Comparison of ENCODE assay signal across 8 cellular contexts in genomic region chr21:33403128-33403785, GRCh38. TPM values are rescaled to one million over a fixed set of nuclear protein-coding genes. Genes with fewer than 3 reads are reported as not detected.
A peak's percentile ranks its signal among the peaks of the same experiment; 100 is the strongest.
DNase-seq lines count a peak whose midpoint lies in the region; ATAC-seq and TF ChIP-seq lines count a peak whose summit lies in the region.

Gene IFNGR2, plus strand, starts transcription at chr21:33403413. Its CDS starts 131 bp downstream, at chr21:33403544.

- no peaks in the 10 kb centered on the region for H3K4me1 ChIP-seq in endodermal cell (ENCODE audit: control insufficient read depth, insufficient read depth, low read length)

- H3K4me3 Mint-ChIP-seq in endodermal cell = peak within 1 kb of the TSS; percentile 78

- WGBS in endodermal cell (ENCODE audit: insufficient coverage in 1 of 2, insufficient read length in 1 of 2), 2 experiments = 0% methylated on average over 89 of the region's 89 CpGs; no CpG with 5 or more reads in 1 of the 2 experiments

- no peaks in the 10 kb centered on the region for H3K27me3 ChIP-seq in endodermal cell (ENCODE audit: control insufficient read depth, insufficient read depth, low read length, poor library complexity, severe bottlenecking)

- peak within 1 kb of the TSS; percentile 93 for H3K4me3 ChIP-seq in endodermal cell (ENCODE audit: low read length)

- H3K36me3 Mint-ChIP-seq in endodermal cell (ENCODE audit: low read depth) = peaks cover 11% of the 10 kb centered on the region

- H3K27ac ChIP-seq in endodermal cell (ENCODE audit: low read depth, low read length) = peak within 1 kb of the TSS; percentile 47

- H3K4me1 Mint-ChIP-seq in endodermal cell = peaks cover 19% of the 10 kb centered on the region

- no peak for ATAC-seq in GM21526 (IDR thresholded peaks at IDR 0.05; ENCODE audit: low FRiP score, unreplicated experiment)

- peak; percentile 62 for DNase-seq in NCI-H2227 (lab: John Stamatoyannopoulos, UW; ENCODE audit: unreplicated experiment)
- no peak for DNase-seq in NCI-H2227 treated with DMSO at 0.1 percent for 48 hours (lab: John Stamatoyannopoulos, UW)
- DNase-seq in HuH-7.5 (ENCODE audit: low spot score) = peak; percentile 33
- DNase-seq in activated CD4-positive, alpha-beta T cell treated with anti-CD3 and anti-CD28 coated beads, Interleukin-2, amount 50 U/mL, for 1 hour = peak; percentile 46
- peak; percentile 74 for DNase-seq in endodermal cell
- DNase-seq in mesenteric fat pad (ENCODE audit: low spot score) = no peak

- TF ChIP-seq CTCF in endodermal cell (conservative IDR thresholded peaks at IDR 0.05) (no peak), subcutaneous adipose tissue (IDR thresholded peaks at IDR 0.05; ENCODE audit: low read depth) (no peak)

- peaks cover 2% of the 10 kb centered on the region for H3K27me3 Mint-ChIP-seq in endodermal cell (ENCODE audit: insufficient read depth)

- no peaks in the 10 kb centered on the region for H3K9me3 ChIP-seq in endodermal cell (ENCODE audit: control insufficient read depth, low read length)

- peak within 1 kb of the TSS; percentile 94 for H3K27ac Mint-ChIP-seq in endodermal cell

- H3K9me3 Mint-ChIP-seq in endodermal cell = no peaks in the 10 kb centered on the region

- peak within 1 kb of the TSS; percentile 64 for H3K9ac ChIP-seq in endodermal cell (ENCODE audit: extremely low read depth, low read length, poor library complexity, severe bottlenecking)

- peaks cover 4% of the 10 kb centered on the region for H3K36me3 ChIP-seq in endodermal cell (ENCODE audit: control insufficient read depth, insufficient read depth, low read length)

RNA-seq across cellular contexts. Expression of gene IFNGR2, which starts in this region (rescaled TPM):
- total RNA-seq in endodermal cell (10 to 100 TPM; 41.9 to 55.1 TPM), mesenteric fat pad (150 TPM), subcutaneous adipose tissue (100 to 1,000 TPM in 2 of 4 donors, 10 to 100 TPM in 2; 64.2 to 208 (median 106) TPM)
- polyA plus RNA-seq in endodermal cell (2013, experiment 1 of 2) = 51.0 TPM
- 49.7 TPM for polyA plus RNA-seq in endodermal cell (2013, experiment 2 of 2)

Comparison
In these comparisons a context has a peak if more than half of its experiments do, and no peak if none do; other contexts are left out.
1. DNase-seq: peak in NCI-H2227 (single experiment), HuH-7.5 (single experiment), activated CD4-positive, alpha-beta T cell treated with anti-CD3 and anti-CD28 coated beads, Interleukin-2, amount 50 U/mL, for 1 hour (single experiment) and endodermal cell (single experiment); none in NCI-H2227 treated with DMSO at 0.1 percent for 48 hours (single experiment) and mesenteric fat pad (single experiment).